Comparison of ENCODE assay signal across 8 cellular contexts in genomic region chr11:66069715-66070603, GRCh38. TPM values are rescaled to one million over a fixed set of nuclear protein-coding genes. Genes with fewer than 3 reads are reported as not detected.
DNase-seq lines count a peak whose midpoint lies in the region; ATAC-seq lines count a peak whose summit lies in the region.

PACS1 (plus strand) TSS chr11:66070272; CDS start chr11:66070487, 215 bp downstream.

- DNase-seq in NCI-H146 (lab: John Stamatoyannopoulos, UW) (peak; percentile 64), NCI-H146 treated with DMSO at 0.1 percent for 48 hours (lab: John Stamatoyannopoulos, UW; ENCODE audit: unreplicated experiment) (no peak), OCI-M1 (lab: John Stamatoyannopoulos, UW) (peak; percentile 57)
- DNase-seq in activated T-cell treated with anti-CD3 and anti-CD28 coated beads, Interleukin-2, amount 50 U/mL, for 48 hours, result peak; percentile 84 to 87
- peak; percentile 52 to 82 for DNase-seq in stimulated activated CD8-positive, alpha-beta memory T cell treated with anti-CD3 and anti-CD28 coated beads, Interleukin-7, amount 100 ng/mL, for 4 hours (ENCODE audit: low read depth in 2 of 2)

- peak; percentile 49 for ATAC-seq in HG03045 (IDR thresholded peaks at IDR 0.05; ENCODE audit: unreplicated experiment)
- ATAC-seq in esophagus mucosa, result peak; percentile 81

- H3K27me3 ChIP-seq in mucosa of stomach (ENCODE audit: control insufficient read depth, insufficient read depth, low read length), result no peaks in the 10 kb centered on the region

- H3K36me3 ChIP-seq in mucosa of stomach (ENCODE audit: control insufficient read depth, insufficient read depth, low read length), result peaks cover 13% of the 10 kb centered on the region

- H3K4me1 ChIP-seq in mucosa of stomach (ENCODE audit: control insufficient read depth, insufficient read depth, low read length), result peaks cover 27% of the 10 kb centered on the region

- peak within 1 kb of the TSS; percentile 72 for H3K9ac ChIP-seq in mucosa of stomach (ENCODE audit: low read length)

- H3K4me3 ChIP-seq in mucosa of stomach (ENCODE audit: low read length), result no peak within 1 kb of the TSS

- no peaks in the 10 kb centered on the region for H3K9me3 ChIP-seq in mucosa of stomach (ENCODE audit: control insufficient read depth, low read length)

RNA-seq across cellular contexts. Expression of gene PACS1, which starts in this region (rescaled TPM):
- 41.7 TPM for total RNA-seq in esophagus mucosa
